ENCODE assay signal across 1 cellular context in genomic region chr6:162727347-162728176, GRCh38.
TF ChIP-seq lines count a peak whose summit lies in the region.

PACRG (plus strand) TSS chr6:162727974.
PRKN (minus strand) TSS chr6:162727766.

TF ChIP-seq in HepG2, 621 proteins besides CTCF, POLR2A, EP300 and RAD21 (continued from another document and continues in another):
- TF ChIP-seq ZNF713 (CRISPR knock-in tag; IDR thresholded peaks at IDR 0.05), result 0 out of 2 replicates have a peak, but pooled peaks have one; percentile 62
- TF ChIP-seq ZNF343 (CRISPR knock-in tag; IDR thresholded peaks at IDR 0.05), result no peak; the same call in 1 of the 2 replicates
- TF ChIP-seq ZIK1 (CRISPR knock-in tag; IDR thresholded peaks at IDR 0.05; ENCODE audit: borderline replicate concordance, low read depth), result no peak
- TF ChIP-seq ZBTB8A (CRISPR knock-in tag; IDR thresholded peaks at IDR 0.05; ENCODE audit: borderline replicate concordance, low read depth), result no peak
- TF ChIP-seq POGK (CRISPR knock-in tag; conservative IDR thresholded peaks at IDR 0.05), result peak; percentile 87
- no peak; the same call in none of the 2 replicates for TF ChIP-seq FOXO1 (CRISPR knock-in tag; IDR thresholded peaks at IDR 0.05)
- peak; percentile 40; the same call in 1 of the 2 replicates for TF ChIP-seq ZNF124 (CRISPR knock-in tag; IDR thresholded peaks at IDR 0.05)
- peak; percentile 87 for TF ChIP-seq SRSF1 (optimal IDR thresholded peaks at IDR 0.05; ENCODE audit: low read depth, low read length)
- TF ChIP-seq ZC3H13 (CRISPR knock-in tag; IDR thresholded peaks at IDR 0.05), result no peak
- TF ChIP-seq TEAD2 (CRISPR knock-in tag; IDR thresholded peaks at IDR 0.05), result no peak
- TF ChIP-seq ZBTB10 (CRISPR knock-in tag; IDR thresholded peaks at IDR 0.05; ENCODE audit: borderline replicate concordance), result peak; percentile 47; the same call in 1 of the 2 replicates
- peak; percentile 89; the same call in 1 of the 2 replicates for TF ChIP-seq CENPT (CRISPR knock-in tag; IDR thresholded peaks at IDR 0.05; ENCODE audit: low read depth)
- no peak for TF ChIP-seq ZNF547 (CRISPR knock-in tag; IDR thresholded peaks at IDR 0.05)
- peak; percentile 34; the same call in 1 of the 2 replicates for TF ChIP-seq ZNF460 (CRISPR knock-in tag; IDR thresholded peaks at IDR 0.05; ENCODE audit: borderline replicate concordance)
- TF ChIP-seq TBX2 (CRISPR knock-in tag; IDR thresholded peaks at IDR 0.05; ENCODE audit: borderline replicate concordance), result peak; percentile 86; the same call in 1 of the 2 replicates
- TF ChIP-seq TFE3 (CRISPR knock-in tag; IDR thresholded peaks at IDR 0.05), result peak; percentile 62
- TF ChIP-seq BATF2 (CRISPR knock-in tag; IDR thresholded peaks at IDR 0.05), result no peak
- TF ChIP-seq REL (CRISPR knock-in tag; conservative IDR thresholded peaks at IDR 0.05), result 0 out of 2 replicates have a peak, but pooled peaks have one; percentile 42
- TF ChIP-seq CHD4 (IDR thresholded peaks at IDR 0.05; ENCODE audit: borderline replicate concordance, low read length), result no peak
- TF ChIP-seq POLR2AphosphoS2 (IDR thresholded peaks at IDR 0.05; ENCODE audit: low read depth, low read length), result no peak
- TF ChIP-seq KAT8 (CRISPR knock-in tag; IDR thresholded peaks at IDR 0.05), result peak; percentile 75
- TF ChIP-seq ZNF678 (CRISPR knock-in tag; IDR thresholded peaks at IDR 0.05), result no peak
- no peak for TF ChIP-seq AHR (CRISPR knock-in tag; IDR thresholded peaks at IDR 0.05)
- TF ChIP-seq ZMYM2 (CRISPR knock-in tag; IDR thresholded peaks at IDR 0.05), result no peak
- no peak for TF ChIP-seq MTF1 (CRISPR knock-in tag; IDR thresholded peaks at IDR 0.05)
- no peak for TF ChIP-seq NFIB (CRISPR knock-in tag; IDR thresholded peaks at IDR 0.05; ENCODE audit: borderline replicate concordance)
- peak; percentile 69 for TF ChIP-seq AGO1 (IDR thresholded peaks at IDR 0.05; ENCODE audit: low read depth, low read length, poor library complexity, severe bottlenecking)
- TF ChIP-seq ZNF512 (CRISPR knock-in tag; IDR thresholded peaks at IDR 0.05), result no peak
- no peak for TF ChIP-seq ZBTB40 (IDR thresholded peaks at IDR 0.05)
- peak; percentile 72 for TF ChIP-seq ZBTB40 (CRISPR knock-in tag; IDR thresholded peaks at IDR 0.05)
- peak; percentile 69; the same call in 1 of the 2 replicates for TF ChIP-seq ZFP41 (CRISPR knock-in tag; IDR thresholded peaks at IDR 0.05; ENCODE audit: borderline replicate concordance)
- TF ChIP-seq EED (CRISPR knock-in tag; IDR thresholded peaks at IDR 0.05), result peak; percentile 83; the same call in 1 of the 2 replicates
- TF ChIP-seq ZNF574 (CRISPR knock-in tag; IDR thresholded peaks at IDR 0.05), result peak; percentile 80
- TF ChIP-seq ELK4 (CRISPR knock-in tag; IDR thresholded peaks at IDR 0.05; ENCODE audit: borderline replicate concordance), result 0 out of 2 replicates have a peak, but pooled peaks have one; percentile 17
- peak; percentile 79; the same call in 1 of the 2 replicates for TF ChIP-seq CHCHD3 (CRISPR knock-in tag; IDR thresholded peaks at IDR 0.05)
